9 cellular contexts compared by ENCODE assay signal in the genomic region with DNA sequence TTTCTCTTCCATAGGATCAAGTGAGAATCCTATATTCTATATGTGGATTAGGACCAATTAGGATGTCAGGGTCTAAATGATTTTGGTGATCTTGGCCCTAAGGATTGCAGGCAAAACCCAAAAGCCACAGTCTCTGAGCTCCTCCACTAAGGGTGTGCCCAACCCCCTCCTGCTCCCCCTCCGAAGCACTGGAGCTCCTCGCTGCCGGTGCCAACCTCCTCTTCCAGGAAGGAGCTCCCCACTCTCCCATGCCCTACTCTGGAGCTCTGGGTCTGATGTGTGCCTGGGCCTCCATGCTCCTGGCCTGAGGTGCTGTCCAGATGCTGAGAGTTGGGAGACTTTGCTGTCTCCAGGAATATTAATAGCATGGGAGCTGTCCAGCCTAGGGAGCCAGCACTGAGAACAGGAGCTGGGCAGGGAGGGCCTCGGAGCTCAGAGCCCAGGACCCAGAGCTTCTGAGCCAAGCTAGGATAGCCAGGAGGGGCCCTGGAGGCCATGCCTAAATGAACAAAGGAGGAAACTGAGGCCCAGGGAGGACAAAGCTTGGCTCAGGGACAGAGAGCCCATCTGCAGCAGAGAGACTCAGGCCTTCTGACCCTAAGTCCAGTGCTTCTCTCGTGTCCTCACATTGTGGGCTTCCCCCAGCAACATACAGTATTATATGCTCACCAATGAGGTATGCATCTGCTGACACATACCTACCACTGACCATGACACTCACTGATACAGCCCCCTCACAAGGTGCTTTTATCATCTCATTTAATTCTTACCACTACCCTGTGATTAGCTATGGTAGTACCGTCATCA. TPM values are rescaled to one million over a fixed set of nuclear protein-coding genes. Genes with fewer than 3 reads are reported as not detected.
DNase-seq lines count a peak whose midpoint lies in the region; ATAC-seq, FAIRE-seq and TF ChIP-seq lines count a peak whose summit lies in the region.
"Had no signal": no experiment of that assay in that cellular context is flagged by ENCODE, and none has a peak within 500 bp of the region (broad histone marks: within the 10 kb centered on the region; RNA-seq: fewer than 3 reads in every experiment).

No MANE protein-coding gene starts in this region.

- DNase-seq in AG04450 (ENCODE audit: low read depth, low spot score) (peak; percentile 54), KBM-7 (peak; percentile 73), brain microvascular endothelial cell (peak; percentile 87), HepG2 (ENCODE audit: low spot score) (peak; percentile 61), NCI-H1694 treated with DMSO at 0.1 percent for 48 hours (lab: John Stamatoyannopoulos, UW) (no peak), globus pallidus (ENCODE audit: low spot score) (no peak)
- DNase-seq in activated CD4-positive, alpha-beta T cell treated with anti-CD3 and anti-CD28 coated beads, Interleukin-2, amount 50 U/mL, for 4 hours = no peak
- DNase-seq: NCI-H1436 had no signal

- no peak for TF ChIP-seq POLR2A in HepG2 (IDR thresholded peaks at IDR 0.05; ENCODE audit: insufficient read depth in 1 of 2, low read depth in 2 of 2, low read length in 2 of 2)

- no peaks in the 10 kb centered on the region for H3K9me3 ChIP-seq in AG04450 (ENCODE audit: control insufficient read depth, insufficient read depth, low read length)
- H3K9me3 ChIP-seq in HepG2 (ENCODE audit: low read length) = no peaks in the 10 kb centered on the region

- 24% methylated on average over 5 of the region's 6 CpGs for WGBS in HepG2 (ENCODE audit: low lambda C conversion rate)

- CTCF ChIA-PET in AG04450 (lab: Charles Lee) (interaction anchor here (0.8 to 1.4 kb wide), 2 partner anchors 21 to 118 kb away, joined by 3 to 4 read pairs; no protein-coding TSS in a partner anchor), HepG2 (lab: Yijun Ruan, JAX; ENCODE audit: low intra/inter-chr PET ratio, low total read pairs) (no interaction called here)

- no peak overlapping the region for H3K27ac ChIP-seq in AG04450 (ENCODE audit: low read depth, low read length)
- H3K27ac ChIP-seq in brain microvascular endothelial cell = no peak overlapping the region
- no peak overlapping the region for H3K27ac ChIP-seq in HepG2 (ENCODE audit: extremely low read length, insufficient read depth, low read length)

- H4K20me1 ChIP-seq in HepG2 (ENCODE audit: insufficient read depth, low read length) = no peaks in the 10 kb centered on the region

- no peak for TF ChIP-seq EP300 in HepG2 (IDR thresholded peaks at IDR 0.05; ENCODE audit: low read depth in 2 of 2, low read length in 2 of 2)
- TF ChIP-seq EP300 in HepG2 (CRISPR knock-in tag; IDR thresholded peaks at IDR 0.05; ENCODE audit: borderline replicate concordance) = no peak

- H3K4me2 ChIP-seq in HepG2 (ENCODE audit: low read depth, low read length) = no peak overlapping the region

- FAIRE-seq in HepG2 (lab: Jason Lieb, UNC) = no peak

- ATAC-seq in HepG2 (peak; percentile 96), GM18861 (IDR thresholded peaks at IDR 0.05; ENCODE audit: unreplicated experiment) (no peak)

- H3K9ac ChIP-seq in HepG2 (ENCODE audit: insufficient read depth, low read depth, low read length) = no peak overlapping the region

- H3K4me1 ChIP-seq in HepG2 (ENCODE audit: insufficient read depth, low read length) = no peaks in the 10 kb centered on the region

- no TSS peak for BruUV-seq in HepG2 (replicated peaks; lab: Mats Ljungman, UMichigan)

- in situ Hi-C loops in KBM-7 (cut with MboI; ENCODE audit: low pct_unique_long_range_greater_than_20kb, low sequenced_read_pairs) (no loop called here), brain microvascular endothelial cell (cut with HindIII; ENCODE audit: low pct_ligation_motif_present, low sequenced_read_pairs) (no loop called here), HepG2 (cut with HindIII; ENCODE audit: extremely low pct_ligation_motif_present, low pct_unique_long_range_greater_than_20kb) (no loop called here)

- H2AFZ ChIP-seq in HepG2 (ENCODE audit: low read length) = no peak overlapping the region

- POLR2A ChIA-PET in AG04450 (lab: Yijun Ruan, JAX) (no interaction called here), HepG2 (lab: Yijun Ruan, JAX) (no interaction called here)

- H3K36me3 ChIP-seq in brain microvascular endothelial cell (replicated peaks) (no peaks in the 10 kb centered on the region), HepG2 (replicated peaks in 1 of 2; ENCODE audit: control insufficient read depth in 1 of 2, insufficient read depth in 2 of 2, low read length in 2 of 2) (no peaks in the 10 kb centered on the region)

- H3K79me2 ChIP-seq in HepG2 (ENCODE audit: insufficient read depth, low read length) = no peaks in the 10 kb centered on the region

- TF ChIP-seq CTCF in AG04450 (IDR thresholded peaks at IDR 0.05; ENCODE audit: low read depth, low read length) = no peak
- TF ChIP-seq CTCF in brain microvascular endothelial cell (IDR thresholded peaks at IDR 0.05; ENCODE audit: low read depth, low read length, missing control alignments) = no peak
- TF ChIP-seq CTCF in HepG2 (CRISPR knock-in tag; IDR thresholded peaks at IDR 0.05) = no peak

- H3K27me3 ChIP-seq in AG04450 (ENCODE audit: control insufficient read depth, insufficient read depth, low read length) (no peaks in the 10 kb centered on the region), brain microvascular endothelial cell (replicated peaks) (no peaks in the 10 kb centered on the region), HepG2 (ENCODE audit: control insufficient read depth in 1 of 2, insufficient read depth in 2 of 2, low read length in 2 of 2) (no peaks in the 10 kb centered on the region; a peak in 1 of 5 replicates)

- 0 out of 2 replicates have a peak, but pooled peaks have one; percentile 9 for TF ChIP-seq RAD21 in HepG2 (CRISPR knock-in tag; IDR thresholded peaks at IDR 0.05)

- intact Hi-C loops in HepG2 (cut with micrococcal nuclease; ENCODE audit: unreplicated experiment) = no loop called here

- H3K4me3 ChIP-seq in AG04450 (ENCODE audit: low read depth, low read length) (no peak overlapping the region), brain microvascular endothelial cell (ENCODE audit: low read depth, low read length) (no peak overlapping the region), HepG2 (replicated peaks in 1 of 3; ENCODE audit: insufficient read depth in 1 of 3, low read depth in 2 of 3, low read length in 3 of 3) (no peak overlapping the region)

TF ChIP-seq in HepG2, 621 proteins besides CTCF, POLR2A, EP300 and RAD21 (continues in another document):
- TF ChIP-seq, protein P1, sequence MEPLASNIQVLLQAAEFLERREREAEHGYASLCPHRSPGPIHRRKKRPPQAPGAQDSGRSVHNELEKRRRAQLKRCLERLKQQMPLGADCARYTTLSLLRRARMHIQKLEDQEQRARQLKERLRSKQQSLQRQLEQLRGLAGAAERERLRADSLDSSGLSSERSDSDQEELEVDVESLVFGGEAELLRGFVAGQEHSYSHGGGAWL (CRISPR knock-in tag; IDR thresholded peaks at IDR 0.05) = peak; percentile 85; the same call in 1 of the 2 replicates
- TF ChIP-seq ZNF326 (CRISPR knock-in tag; IDR thresholded peaks at IDR 0.05; ENCODE audit: borderline replicate concordance) = no peak
- peak; percentile 86 for TF ChIP-seq NFKB2 (CRISPR knock-in tag; IDR thresholded peaks at IDR 0.05; ENCODE audit: borderline replicate concordance)
- TF ChIP-seq ZGPAT (CRISPR knock-in tag; IDR thresholded peaks at IDR 0.05) = peak; percentile 52; the same call in 1 of the 2 replicates
- peak; percentile 94; the same call in 1 of the 2 replicates for TF ChIP-seq ZBTB1 (CRISPR knock-in tag; IDR thresholded peaks at IDR 0.05; ENCODE audit: borderline replicate concordance)
- TF ChIP-seq REXO4 (CRISPR knock-in tag; IDR thresholded peaks at IDR 0.05; ENCODE audit: borderline replicate concordance) = 0 out of 2 replicates have a peak, but pooled peaks have one; percentile 43
- TF ChIP-seq SPEN (CRISPR knock-in tag; IDR thresholded peaks at IDR 0.05; ENCODE audit: low read depth) = peak; percentile 36; the same call in 1 of the 2 replicates

RNA-seq across cellular contexts. Expression of gene HERC1, which starts 36.9 kb away (rescaled TPM):
- polyA plus RNA-seq in AG04450 (2011; rRNA removed) (20.3 and 31.0 TPM in 2 replicates), HepG2 (2011; rRNA removed) (12.1 and 20.8 TPM in 2 replicates)
- polyA minus RNA-seq in AG04450 (2011; rRNA and poly(A)+ RNA removed) = 66.5 and 90.6 TPM in 2 replicates
- 38.6 and 62.2 TPM in 2 replicates for total RNA-seq in HepG2 (2016; rRNA removed; fragmentation: Illumina TruSeq; extraction: Trizol)
- total RNA-seq in HepG2 (2016; cell fraction: cytosol; rRNA removed; fragmentation: Illumina TruSeq; extraction: Trizol; ENCODE audit: low read depth) = 22.0 and 23.8 TPM in 2 replicates
- total RNA-seq in HepG2 (2016; cell fraction: insoluble cytoplasmic fraction; rRNA removed; fragmentation: Illumina TruSeq; extraction: Trizol) = 41.2 and 56.2 TPM in 2 replicates
- 16.5 and 18.5 TPM in 2 replicates for total RNA-seq in HepG2 (2016; cell fraction: membrane; rRNA removed; fragmentation: Illumina TruSeq; extraction: Trizol)
- 39.5 and 40.7 TPM in 2 replicates for total RNA-seq in HepG2 (2016; cell fraction: nucleus; rRNA removed; fragmentation: Illumina TruSeq; extraction: Trizol)
- 13.7 and 17.3 TPM in 2 replicates for polyA plus RNA-seq in HepG2 (2011; cell fraction: cytosol; rRNA removed)
- 30.6 and 37.2 TPM in 2 replicates for polyA plus RNA-seq in HepG2 (2011; cell fraction: nucleus; rRNA removed)
- polyA plus RNA-seq in HepG2 (2012) = 17.2 and 22.8 TPM in 2 replicates
- polyA plus RNA-seq in HepG2 (2016; cell fraction: cytosol; fragmentation: Illumina TruSeq; extraction: Trizol; ENCODE audit: low read depth) = 0.95 and 1.4 TPM in 2 replicates
- polyA plus RNA-seq in HepG2 (2016; cell fraction: insoluble cytoplasmic fraction; fragmentation: Illumina TruSeq; extraction: Trizol; ENCODE audit: low read depth) = 26.3 and 30.6 TPM in 2 replicates
- polyA plus RNA-seq in HepG2 (2016; cell fraction: membrane; fragmentation: Illumina TruSeq; extraction: Trizol; ENCODE audit: low read depth) = 2.7 and 3.0 TPM in 2 replicates
- 16.0 and 24.1 TPM in 2 replicates for polyA plus RNA-seq in HepG2 (2016; cell fraction: nucleus; fragmentation: Illumina TruSeq; extraction: Trizol; ENCODE audit: insufficient read depth, low read depth)
- polyA minus RNA-seq in HepG2 (2011; rRNA and poly(A)+ RNA removed; ENCODE audit: low replicate concordance) = 51.5 and 96.6 TPM in 2 replicates
- 35.2 and 36.6 TPM in 2 replicates for polyA minus RNA-seq in HepG2 (2011; cell fraction: cytosol; rRNA and poly(A)+ RNA removed)
- polyA minus RNA-seq in HepG2 (2011; cell fraction: nucleus; rRNA and poly(A)+ RNA removed) = 68.0 and 72.2 TPM in 2 replicates

Comparison
In these comparisons a context has a peak if more than half of its experiments do, and no peak if none do; other contexts are left out.
1. DNase-seq: peak in AG04450 (single experiment), KBM-7 (single experiment), brain microvascular endothelial cell (single experiment) and HepG2 (single experiment); none in activated CD4-positive, alpha-beta T cell treated with anti-CD3 and anti-CD28 coated beads, Interleukin-2, amount 50 U/mL, for 4 hours (0 of 2), NCI-H1694 treated with DMSO at 0.1 percent for 48 hours (single experiment) and globus pallidus (single experiment).